25 cellular contexts compared by ENCODE assay signal in genomic region chr7:19062216-19062615, GRCh38. TPM values are rescaled to one million over a fixed set of nuclear protein-coding genes. Genes with fewer than 3 reads are reported as not detected.
"Had no signal": no experiment of that assay in that cellular context is flagged by ENCODE, and none has a peak within 500 bp of the region (broad histone marks: within the 10 kb centered on the region; RNA-seq: fewer than 3 reads in every experiment).

No MANE protein-coding gene starts in this region.

- H3K9me3 ChIP-seq: colonic mucosa, esophagus squamous epithelium, neutrophil, psoas muscle, right lobe of liver, spleen, stomach, thoracic aorta, transverse colon had no signal

- ATAC-seq: foreskin keratinocyte; left cardiac atrium; left ventricle myocardium superior; naive thymus-derived CD8-positive, alpha-beta T cell; psoas muscle; right lobe of liver; stimulated activated memory B cell treated with anti-CD40 and anti-IgM and Interleukin-4, amounts not matched to agents 10 μg/mL and 1 μg/mL and 100 μg/mL, for 72 hours had no signal

- H3K4me1 ChIP-seq: colonic mucosa, esophagus squamous epithelium, foreskin keratinocyte, psoas muscle, right lobe of liver, spleen, stomach, transverse colon had no signal

- H3K27me3 Mint-ChIP-seq: stimulated activated memory B cell treated with anti-CD40 and anti-IgM and Interleukin-4, amounts not matched to agents 10 μg/mL and 1 μg/mL and 100 μg/mL, for 72 hours had no signal

- H3K36me3 Mint-ChIP-seq: naive thymus-derived CD8-positive, alpha-beta T cell; stimulated activated memory B cell treated with anti-CD40 and anti-IgM and Interleukin-4, amounts not matched to agents 10 μg/mL and 1 μg/mL and 100 μg/mL, for 72 hours had no signal

- H3K4me3 Mint-ChIP-seq: naive thymus-derived CD8-positive, alpha-beta T cell; stimulated activated memory B cell treated with anti-CD40 and anti-IgM and Interleukin-4, amounts not matched to agents 10 μg/mL and 1 μg/mL and 100 μg/mL, for 72 hours had no signal

- H3K4me3 ChIP-seq: colonic mucosa, esophagus squamous epithelium, lung, psoas muscle, right lobe of liver, spleen, stomach, thoracic aorta, transverse colon had no signal

- H3K36me3 ChIP-seq: colonic mucosa, esophagus squamous epithelium, neutrophil, right lobe of liver, spleen, stomach, thoracic aorta, transverse colon had no signal

- H3K4me1 Mint-ChIP-seq: naive thymus-derived CD8-positive, alpha-beta T cell; stimulated activated memory B cell treated with anti-CD40 and anti-IgM and Interleukin-4, amounts not matched to agents 10 μg/mL and 1 μg/mL and 100 μg/mL, for 72 hours had no signal

- H3K27ac Mint-ChIP-seq: naive thymus-derived CD8-positive, alpha-beta T cell; stimulated activated memory B cell treated with anti-CD40 and anti-IgM and Interleukin-4, amounts not matched to agents 10 μg/mL and 1 μg/mL and 100 μg/mL, for 72 hours had no signal

- DNase-seq: colonic mucosa; dermis blood vessel endothelial cell; esophagus squamous epithelium; foreskin keratinocyte; kidney; left cardiac atrium; left ventricle myocardium superior; mesenchymal stem cell; naive thymus-derived CD8-positive, alpha-beta T cell; psoas muscle; retina; spleen; stimulated activated CD4-positive, alpha-beta T cell treated with anti-CD3 and anti-CD28 coated beads, Interleukin-15, amount 100 ng/mL, for 24 hours; stimulated activated CD4-positive, alpha-beta T cell treated with anti-CD3 and anti-CD28 coated beads, Interleukin-1b, Interleukin-23, amount 100 ng/mL, for 48 hours; stimulated activated CD4-positive, alpha-beta T cell treated with anti-CD3 and anti-CD28 coated beads, Interleukin-4, amount 100 ng/mL, for 24 hours; stomach; substantia nigra; transverse colon had no signal

- FAIRE-seq: kidney had no signal

- H3K27me3 ChIP-seq: colonic mucosa, esophagus squamous epithelium, foreskin keratinocyte, neutrophil, right lobe of liver, spleen, stomach, transverse colon had no signal

- H3K27ac ChIP-seq: colonic mucosa, esophagus squamous epithelium, foreskin keratinocyte, neutrophil, psoas muscle, right lobe of liver, spleen, stomach, thoracic aorta, transverse colon had no signal

- H3K9me3 Mint-ChIP-seq: stimulated activated memory B cell treated with anti-CD40 and anti-IgM and Interleukin-4, amounts not matched to agents 10 μg/mL and 1 μg/mL and 100 μg/mL, for 72 hours had no signal

RNA-seq across cellular contexts. Expression of gene TWIST1, which starts 55.2 kb away (rescaled TPM):
- total RNA-seq: dermis blood vessel endothelial cell; epithelial cell of proximal tubule; naive thymus-derived CD8-positive, alpha-beta T cell; spleen had no signal
- polyA plus RNA-seq: naive thymus-derived CD8-positive, alpha-beta T cell; neural cell had no signal
